ENCODE assay signal across 32 cellular contexts in genomic region chr9:114792396-114792795, GRCh38.
"Had no signal": no experiment of that assay in that cellular context is flagged by ENCODE, and none has a peak within 500 bp of the region (broad histone marks: within the 10 kb centered on the region; RNA-seq: fewer than 3 reads in every experiment).

No MANE protein-coding gene starts in this region.

- DNase-seq: activated B cell treated with CpG ODN at 0.5 μM for 24 hours; activated CD4-positive, alpha-beta memory T cell treated with anti-CD3 and anti-CD28 coated beads for 36 hours; activated CD4-positive, alpha-beta T cell treated with anti-CD3 and anti-CD28 coated beads for 4 hours; activated CD4-positive, alpha-beta T cell treated with anti-CD3 and anti-CD28 coated beads, Interleukin-2, amount 10 ng/mL, durations not matched to agents 24 days and 14 days; activated CD4-positive, alpha-beta T cell treated with anti-CD3 and anti-CD28 coated beads, Interleukin-2, amount 50 U/mL, for 1 hour; activated CD4-positive, alpha-beta T cell treated with anti-CD3 and anti-CD28 coated beads, Interleukin-2, amount 50 U/mL, for 4 hours; activated CD4-positive, CD25-positive, alpha-beta regulatory T cell treated with anti-CD3 and anti-CD28 coated beads, Interleukin-2, amount 50 U/mL, for 72 hours; activated CD8-positive, alpha-beta memory T cell treated with anti-CD3 and anti-CD28 coated beads, Interleukin-2, amount 50 U/mL, for 4 hours; activated CD8-positive, alpha-beta T cell treated with anti-CD3 and anti-CD28 coated beads for 36 hours; activated effector memory CD4-positive, alpha-beta T cell treated with anti-CD3 and anti-CD28 coated beads, Interleukin-2, amount 50 U/mL, for 16 hours; activated gamma-delta T cell treated with Interleukin-2 at 50 U/mL for 16 hours; activated naive CD4-positive, alpha-beta T cell; activated naive CD4-positive, alpha-beta T cell treated with anti-CD3 and anti-CD28 coated beads for 36 hours; activated naive CD4-positive, alpha-beta T cell treated with anti-CD3 and anti-CD28 coated beads, Interleukin-2, amount 50 U/mL, for 16 hours; activated naive CD8-positive, alpha-beta T cell treated with anti-CD3 and anti-CD28 coated beads for 36 hours; activated T-cell treated with anti-CD3 and anti-CD28 coated beads for 4 hours; activated T-cell treated with anti-CD3 and anti-CD28 coated beads, Interleukin-2, amount 50 U/mL, for 1 hour; activated T-cell treated with anti-CD3 and anti-CD28 coated beads, Interleukin-2, amount 50 U/mL, for 4 hours; activated T-cell treated with anti-CD3 and anti-CD28 coated beads, Interleukin-2, amount 50 U/mL, for 72 hours; adrenal gland; amniotic stem cell; aorta; body of pancreas; brain microvascular endothelial cell; central memory CD4-positive, alpha-beta T cell; T-helper 1 cell; T-helper 2 cell; T-helper 9 cell had no signal

- H3K27ac ChIP-seq: adrenal gland, body of pancreas, brain microvascular endothelial cell, breast epithelium, VCaP had no signal

- ATAC-seq: activated CD8-positive, alpha-beta T cell treated with anti-CD3 and anti-CD28 coated beads for 36 hours; activated naive CD4-positive, alpha-beta T cell treated with anti-CD3 and anti-CD28 coated beads, Interleukin-2, amount 50 U/mL, for 72 hours; activated T-cell treated with anti-CD3 and anti-CD28 coated beads, Interleukin-2, amount 50 U/mL, for 4 hours; activated T-cell treated with anti-CD3 and anti-CD28 coated beads, Interleukin-2, amount 50 U/mL, for 72 hours; activated T-helper 17 cell treated with anti-CD3 and anti-CD28 coated beads, Interleukin-2, amount 50 U/mL, for 72 hours; body of pancreas had no signal

- H3K4me1 ChIP-seq: adrenal gland, body of pancreas, breast epithelium had no signal

- H3K9me3 ChIP-seq: adrenal gland, body of pancreas, breast epithelium had no signal

- H3K4me3 ChIP-seq: adrenal gland, body of pancreas, breast epithelium had no signal

- H3K36me3 ChIP-seq: adrenal gland, brain microvascular endothelial cell, breast epithelium had no signal

- H3K27me3 ChIP-seq: adrenal gland, body of pancreas, brain microvascular endothelial cell, breast epithelium had no signal
